Comparison of ENCODE assay signal across 9 cellular contexts in the genomic region with DNA sequence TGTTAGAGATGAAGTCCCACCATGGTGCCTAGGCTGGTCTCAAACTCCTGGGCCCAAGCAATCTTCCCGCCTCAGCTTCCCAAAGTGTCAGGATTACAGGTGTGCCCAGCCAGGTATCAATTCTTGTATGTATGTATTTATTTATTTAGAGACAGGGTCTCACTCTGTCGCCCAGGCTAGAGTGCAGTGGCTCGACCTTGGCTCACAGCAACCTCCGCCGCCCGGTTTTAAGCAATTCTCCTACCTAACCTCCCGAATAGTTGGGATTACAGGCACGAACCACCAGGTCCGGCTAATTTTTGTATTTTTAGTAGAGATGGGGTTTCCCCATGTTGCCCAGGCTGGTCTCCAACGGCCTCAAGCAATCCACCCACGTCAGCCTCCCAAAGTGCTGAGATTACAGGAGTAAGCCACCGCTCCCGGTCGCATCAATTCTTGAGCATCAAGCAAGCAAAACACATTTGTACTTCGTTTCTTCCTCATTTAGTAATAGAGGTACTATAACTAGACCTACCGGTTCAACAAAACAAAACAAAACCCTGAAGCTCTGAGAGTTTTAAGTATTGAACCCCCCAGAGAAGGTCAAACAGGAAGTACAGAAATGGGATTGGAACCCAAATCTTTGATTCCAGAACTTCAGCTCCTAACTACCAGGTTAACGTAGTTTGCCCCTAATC. TPM values are rescaled to one million over a fixed set of nuclear protein-coding genes. Genes with fewer than 3 reads are reported as not detected.
DNase-seq lines count a peak whose midpoint lies in the region; ATAC-seq, FAIRE-seq and TF ChIP-seq lines count a peak whose summit lies in the region.
"Had no signal": no experiment of that assay in that cellular context is flagged by ENCODE, and none has a peak within 500 bp of the region (broad histone marks: within the 10 kb centered on the region; RNA-seq: fewer than 3 reads in every experiment).

No MANE protein-coding gene starts in this region.

- CTCF ChIA-PET in activated naive CD4-positive, alpha-beta T cell treated with anti-CD3 and anti-CD28 coated beads for 36 hours (lab: Charles Lee) = no interaction called here

- no peak for FAIRE-seq in bronchial epithelial cell (lab: Jason Lieb, UNC)

- H3K27ac Mint-ChIP-seq in activated naive CD4-positive, alpha-beta T cell treated with anti-CD3 and anti-CD28 coated beads for 36 hours = peak overlapping the region; percentile 93

- H3K27me3 Mint-ChIP-seq in activated naive CD4-positive, alpha-beta T cell treated with anti-CD3 and anti-CD28 coated beads for 36 hours (ENCODE audit: low read depth) = no peaks in the 10 kb centered on the region

- H3K4me1 ChIP-seq in urinary bladder (ENCODE audit: insufficient read depth) = peaks cover 2% of the 10 kb centered on the region

- peak; percentile 41 for DNase-seq in activated naive CD4-positive, alpha-beta T cell treated with anti-CD3 and anti-CD28 coated beads for 36 hours
- DNase-seq in activated naive CD4-positive, alpha-beta T cell treated with Interleukin-2 at 50 U/mL for 16 hours = no peak
- DNase-seq in NCI-H146 treated with DMSO at 0.1 percent for 48 hours (lab: John Stamatoyannopoulos, UW; ENCODE audit: unreplicated experiment) (peak; percentile 74), bronchial epithelial cell (ENCODE audit: low read depth) (peak; percentile 60), lung microvascular endothelial cell (ENCODE audit: low read depth in 2 of 2) (peak; percentile 14 to 23), NCI-H2029 treated with DMSO at 0.1 percent for 48 hours (lab: John Stamatoyannopoulos, UW) (no peak)

- peaks cover 3% of the 10 kb centered on the region for H3K36me3 Mint-ChIP-seq in activated naive CD4-positive, alpha-beta T cell treated with anti-CD3 and anti-CD28 coated beads for 36 hours (ENCODE audit: low read depth)

- H3K4me3 Mint-ChIP-seq in activated naive CD4-positive, alpha-beta T cell treated with anti-CD3 and anti-CD28 coated beads for 36 hours = peak overlapping the region; percentile 93

- H3K27ac ChIP-seq in urinary bladder (ENCODE audit: low read depth) = peak overlapping the region; percentile 84

- 57% methylated on average over 17 of the region's 17 CpGs for WGBS in urinary bladder

- no peak for ATAC-seq in HG03280 (IDR thresholded peaks at IDR 0.05; ENCODE audit: unreplicated experiment)

- no peak for TF ChIP-seq CTCF in bronchial epithelial cell (IDR thresholded peaks at IDR 0.05; ENCODE audit: insufficient read depth, low read length, severe bottlenecking)

- intact Hi-C loops in activated naive CD4-positive, alpha-beta T cell treated with anti-CD3 and anti-CD28 coated beads for 36 hours (cut with micrococcal nuclease) = loop anchor here (1.0 to 5.0 kb wide), 9 partner anchors 34 to 496 kb away; a partner anchor contains a TSS

- H3K4me1 Mint-ChIP-seq in activated naive CD4-positive, alpha-beta T cell treated with anti-CD3 and anti-CD28 coated beads for 36 hours (ENCODE audit: low read depth) = peaks cover 35% of the 10 kb centered on the region

- H3K4me3 ChIP-seq in bronchial epithelial cell (ENCODE audit: low read depth, low read length) (peak overlapping the region; percentile 54), urinary bladder (ENCODE audit: low read depth, low read length) (peak overlapping the region; percentile 50)

- no peaks in the 10 kb centered on the region for H3K9me3 Mint-ChIP-seq in activated naive CD4-positive, alpha-beta T cell treated with anti-CD3 and anti-CD28 coated beads for 36 hours

- peaks cover 9% of the 10 kb centered on the region for H3K36me3 ChIP-seq in bronchial epithelial cell (ENCODE audit: control insufficient read depth, insufficient read depth, low read length)
- no peaks in the 10 kb centered on the region for H3K36me3 ChIP-seq in urinary bladder (ENCODE audit: insufficient read depth)

- no peaks in the 10 kb centered on the region for H3K27me3 ChIP-seq in bronchial epithelial cell (ENCODE audit: control insufficient read depth, insufficient read depth, low read length)

RNA-seq across cellular contexts. Expression of a gene that starts 1.0 kb away (rescaled TPM):
- 10 to 100 TPM in 1 of 2 experiments, 1 to 10 TPM in 1; 8.9 to 11.2 TPM for total RNA-seq in activated naive CD4-positive, alpha-beta T cell treated with anti-CD3 and anti-CD28 coated beads for 36 hours
- total RNA-seq in bronchial epithelial cell (5.8 TPM in 2 replicates), lung microvascular endothelial cell (3.7 and 6.2 TPM in 2 replicates), urinary bladder (9.9 TPM)
- 14.4 TPM for polyA plus RNA-seq in urinary bladder

RNA-seq across cellular contexts. Expression of a gene that starts 20.1 kb away (rescaled TPM):
- not detected for total RNA-seq in activated naive CD4-positive, alpha-beta T cell treated with anti-CD3 and anti-CD28 coated beads for 36 hours
- not detected in 2 replicates for total RNA-seq in bronchial epithelial cell
- not detected in 2 replicates for total RNA-seq in lung microvascular endothelial cell
- total RNA-seq in urinary bladder = not detected
- not detected for polyA plus RNA-seq in urinary bladder
- total RNA-seq: myocyte had no signal

RNA-seq across cellular contexts. Expression of a gene that starts 27.2 kb away (rescaled TPM):
- not detected for total RNA-seq in activated naive CD4-positive, alpha-beta T cell treated with anti-CD3 and anti-CD28 coated beads for 36 hours
- total RNA-seq in bronchial epithelial cell = 0.79 and 9.0 TPM in 2 replicates
- not detected in 2 replicates for total RNA-seq in lung microvascular endothelial cell
- total RNA-seq in urinary bladder = 13.4 TPM
- 52.2 TPM for polyA plus RNA-seq in urinary bladder
- total RNA-seq: myocyte had no signal

RNA-seq across cellular contexts. Expression of a gene that starts 33.7 kb away (rescaled TPM):
- under 1 TPM in 1 of 2 experiments, not detected in 1; 0.07 TPM for total RNA-seq in activated naive CD4-positive, alpha-beta T cell treated with anti-CD3 and anti-CD28 coated beads for 36 hours
- total RNA-seq in bronchial epithelial cell = under 0.01 and 0.26 TPM in 2 replicates
- 0.22 and 0.40 TPM in 2 replicates for total RNA-seq in lung microvascular endothelial cell
- 1.3 TPM for total RNA-seq in urinary bladder
- polyA plus RNA-seq in urinary bladder = 1.3 TPM

RNA-seq across cellular contexts. Expression of a gene that starts 33.9 kb away (rescaled TPM):
- 10 to 100 TPM in 1 of 2 experiments, 1 to 10 TPM in 1; 8.2 to 11.7 TPM for total RNA-seq in activated naive CD4-positive, alpha-beta T cell treated with anti-CD3 and anti-CD28 coated beads for 36 hours
- total RNA-seq in bronchial epithelial cell = 13.3 and 16.8 TPM in 2 replicates
- 10.0 and 21.2 TPM in 2 replicates for total RNA-seq in lung microvascular endothelial cell
- 22.1 TPM for total RNA-seq in urinary bladder
- polyA plus RNA-seq in urinary bladder = 21.6 TPM

Comparison
In these comparisons a context has a peak if more than half of its experiments do, and no peak if none do; other contexts are left out.
1. DNase-seq: peak in activated naive CD4-positive, alpha-beta T cell treated with anti-CD3 and anti-CD28 coated beads for 36 hours (single experiment), NCI-H146 treated with DMSO at 0.1 percent for 48 hours (single experiment), bronchial epithelial cell (single experiment) and lung microvascular endothelial cell (2 of 2); none in activated naive CD4-positive, alpha-beta T cell treated with Interleukin-2 at 50 U/mL for 16 hours (single experiment) and NCI-H2029 treated with DMSO at 0.1 percent for 48 hours (single experiment).